ENCODE assay signal across 12 cellular contexts in genomic region chr10:25175527-25176420, GRCh38. TPM values are rescaled to one million over a fixed set of nuclear protein-coding genes. Genes with fewer than 3 reads are reported as not detected.
DNase-seq lines count a peak whose midpoint lies in the region; ATAC-seq lines count a peak whose summit lies in the region.
"Had no signal": no experiment of that assay in that cellular context is flagged by ENCODE, and none has a peak within 500 bp of the region (broad histone marks: within the 10 kb centered on the region; RNA-seq: fewer than 3 reads in every experiment).

No MANE protein-coding gene starts in this region.

- CTCF ChIA-PET in T-cell (lab: Charles Lee) = no interaction called here
- CTCF ChIA-PET in activated naive CD4-positive, alpha-beta T cell treated with anti-CD3 and anti-CD28 coated beads, Interleukin-2, amount 10 ng/mL, durations not matched to agents 7 days and 5 days (lab: Charles Lee) = no interaction called here

- POLR2A ChIA-PET in T-cell (lab: Charles Lee) = no interaction called here

- H3K4me3 ChIP-seq in iPS-11a (ENCODE audit: low read depth, low read length) = peak overlapping the region; percentile 71

- H3K4me1 Mint-ChIP-seq in T-cell = peaks cover 5 to 14% (median 9%) of the 10 kb centered on the region in 3 donors
- H3K4me1 Mint-ChIP-seq in stimulated activated memory B cell treated with anti-CD40 and anti-IgM and Interleukin-4, amounts not matched to agents 10 μg/mL and 1 μg/mL and 100 μg/mL, for 72 hours = peaks cover 12% of the 10 kb centered on the region
- H3K4me1 Mint-ChIP-seq in activated naive CD4-positive, alpha-beta T cell treated with anti-CD3 and anti-CD28 coated beads, Interleukin-2, amount 10 ng/mL, durations not matched to agents 7 days and 5 days = peaks cover 4% of the 10 kb centered on the region

- H3K4me3 Mint-ChIP-seq in T-cell = peak overlapping the region in 2 of 3 donors; percentile 14 to 47
- H3K4me3 Mint-ChIP-seq in stimulated activated memory B cell treated with anti-CD40 and anti-IgM and Interleukin-4, amounts not matched to agents 10 μg/mL and 1 μg/mL and 100 μg/mL, for 72 hours = peak overlapping the region; percentile 66
- H3K4me3 Mint-ChIP-seq in activated naive CD4-positive, alpha-beta T cell treated with anti-CD3 and anti-CD28 coated beads, Interleukin-2, amount 10 ng/mL, durations not matched to agents 7 days and 5 days = no peak overlapping the region

- no peak overlapping the region for H3K27ac Mint-ChIP-seq in T-cell
- no peak overlapping the region for H3K27ac Mint-ChIP-seq in stimulated activated memory B cell treated with anti-CD40 and anti-IgM and Interleukin-4, amounts not matched to agents 10 μg/mL and 1 μg/mL and 100 μg/mL, for 72 hours
- no peak overlapping the region for H3K27ac Mint-ChIP-seq in activated naive CD4-positive, alpha-beta T cell treated with anti-CD3 and anti-CD28 coated beads, Interleukin-2, amount 10 ng/mL, durations not matched to agents 7 days and 5 days

- peak; percentile 3 for DNase-seq in NCI-H510A (lab: John Stamatoyannopoulos, UW)
- no peak for DNase-seq in NCI-H510A treated with DMSO at 0.1 percent for 48 hours (lab: John Stamatoyannopoulos, UW)
- no peak for DNase-seq in T-cell
- DNase-seq in NCI-H2196 (lab: John Stamatoyannopoulos, UW; ENCODE audit: unreplicated experiment) = no peak
- no peak for DNase-seq in activated naive CD4-positive, alpha-beta T cell treated with anti-CD3 and anti-CD28 coated beads, Interleukin-2, amount 10 ng/mL, durations not matched to agents 7 days and 5 days
- DNase-seq: AML-193; NK-92 treated with Interleukin-12 subunit alpha and Interleukin-12 subunit beta, amount 100 ng/mL, for 24 hours; stimulated activated CD8-positive, alpha-beta memory T cell treated with anti-CD3 and anti-CD28 coated beads, Interleukin-4, amount 100 ng/mL, for 48 hours had no signal

- H3K9me3 Mint-ChIP-seq in T-cell = peaks cover 0 to 5% (median 4%) of the 10 kb centered on the region in 3 donors
- H3K9me3 Mint-ChIP-seq in stimulated activated memory B cell treated with anti-CD40 and anti-IgM and Interleukin-4, amounts not matched to agents 10 μg/mL and 1 μg/mL and 100 μg/mL, for 72 hours = no peaks in the 10 kb centered on the region
- H3K9me3 Mint-ChIP-seq in activated naive CD4-positive, alpha-beta T cell treated with anti-CD3 and anti-CD28 coated beads, Interleukin-2, amount 10 ng/mL, durations not matched to agents 7 days and 5 days = no peaks in the 10 kb centered on the region

- peaks cover 45 to 61% of the 10 kb centered on the region in 2 donors for H3K27me3 Mint-ChIP-seq in T-cell
- peaks cover 49% of the 10 kb centered on the region for H3K27me3 Mint-ChIP-seq in stimulated activated memory B cell treated with anti-CD40 and anti-IgM and Interleukin-4, amounts not matched to agents 10 μg/mL and 1 μg/mL and 100 μg/mL, for 72 hours
- H3K27me3 Mint-ChIP-seq in activated naive CD4-positive, alpha-beta T cell treated with anti-CD3 and anti-CD28 coated beads, Interleukin-2, amount 10 ng/mL, durations not matched to agents 7 days and 5 days = peaks cover 40% of the 10 kb centered on the region

- ATAC-seq in T-cell (replicated peaks in 1 of 4) = no peak
- ATAC-seq in stimulated activated memory B cell treated with anti-CD40 and anti-IgM and Interleukin-4, amounts not matched to agents 10 μg/mL and 1 μg/mL and 100 μg/mL, for 72 hours = no peak
- ATAC-seq in GM19452 (IDR thresholded peaks at IDR 0.05; ENCODE audit: unreplicated experiment) = no peak

- peaks cover 4% of the 10 kb centered on the region for H3K36me3 Mint-ChIP-seq in T-cell
- no peaks in the 10 kb centered on the region for H3K36me3 Mint-ChIP-seq in stimulated activated memory B cell treated with anti-CD40 and anti-IgM and Interleukin-4, amounts not matched to agents 10 μg/mL and 1 μg/mL and 100 μg/mL, for 72 hours
- H3K36me3 Mint-ChIP-seq in activated naive CD4-positive, alpha-beta T cell treated with anti-CD3 and anti-CD28 coated beads, Interleukin-2, amount 10 ng/mL, durations not matched to agents 7 days and 5 days = peaks cover 2% of the 10 kb centered on the region

RNA-seq across cellular contexts. Expression of gene GPR158, which starts 1.0 kb away (rescaled TPM):
- total RNA-seq in T-cell = not detected
- total RNA-seq: epithelial cell of proximal tubule had no signal
